8 cellular contexts compared by ENCODE assay signal in genomic region chr17:19003543-19003965, GRCh38. TPM values are rescaled to one million over a fixed set of nuclear protein-coding genes. Genes with fewer than 3 reads are reported as not detected.
DNase-seq lines count a peak whose midpoint lies in the region; ATAC-seq and TF ChIP-seq lines count a peak whose summit lies in the region.

No MANE protein-coding gene starts in this region.

- peaks cover 6% of the 10 kb centered on the region for H3K4me1 ChIP-seq in iPS DF 6.9 (ENCODE audit: control insufficient read depth, insufficient read depth, low read length)
- H3K4me1 ChIP-seq in smooth muscle cell (ENCODE audit: low read depth) = peaks cover 13% of the 10 kb centered on the region

- ATAC-seq in GM18498 (IDR thresholded peaks at IDR 0.05; ENCODE audit: unreplicated experiment) (no peak), HG03139 (IDR thresholded peaks at IDR 0.05; ENCODE audit: unreplicated experiment) (no peak), HG02588 (IDR thresholded peaks at IDR 0.05; ENCODE audit: unreplicated experiment) (no peak)

- H3F3A ChIP-seq in smooth muscle cell (ENCODE audit: low read depth) = peaks cover 4% of the 10 kb centered on the region

- H3K4me3 ChIP-seq in H7 (ENCODE audit: insufficient read depth, low read depth, low read length) (peak overlapping the region; percentile 66), iPS DF 6.9 (ENCODE audit: low read length) (peak overlapping the region; percentile 56), smooth muscle cell (peak overlapping the region; percentile 76)

- H3K36me3 Mint-ChIP-seq in activated CD4-positive, alpha-beta memory T cell treated with anti-CD3 and anti-CD28 coated beads, Interleukin-2, amount 10 ng/mL, durations not matched to agents 7 days and 5 days (ENCODE audit: low read depth) = no peaks in the 10 kb centered on the region

- H3K27ac ChIP-seq in iPS DF 6.9 (ENCODE audit: low read length) (no peak overlapping the region), smooth muscle cell (ENCODE audit: low read depth) (peak overlapping the region; percentile 85)

- peak overlapping the region; percentile 90 for H3K9ac ChIP-seq in smooth muscle cell (ENCODE audit: low read depth)

- H3K27ac Mint-ChIP-seq in activated CD4-positive, alpha-beta memory T cell treated with anti-CD3 and anti-CD28 coated beads, Interleukin-2, amount 10 ng/mL, durations not matched to agents 7 days and 5 days = peak overlapping the region; percentile 40

- in situ Hi-C loops in GM13977 (cut with MboI; ENCODE audit: low pct_unique_long_range_greater_than_20kb, low sequenced_read_pairs, unreplicated experiment) = loop anchor here (25.0 kb wide), 1 partner anchor 191 kb away; no protein-coding TSS in a partner anchor

- peaks cover 51% of the 10 kb centered on the region for H4K20me1 ChIP-seq in smooth muscle cell (ENCODE audit: low read depth)

- H3K27me3 ChIP-seq in H7 (ENCODE audit: control insufficient read depth, insufficient read depth, low read length) = no peaks in the 10 kb centered on the region
- H3K27me3 ChIP-seq in iPS DF 6.9 (ENCODE audit: control insufficient read depth, insufficient read depth, low read length) = no peaks in the 10 kb centered on the region
- H3K27me3 ChIP-seq in smooth muscle cell (ENCODE audit: low read depth) = no peaks in the 10 kb centered on the region

- no peak for TF ChIP-seq CTCF in smooth muscle cell (IDR thresholded peaks at IDR 0.05; ENCODE audit: borderline replicate concordance, insufficient read depth, poor library complexity, severe bottlenecking)
- no peak for TF ChIP-seq CTCF in GM13977 (IDR thresholded peaks at IDR 0.05; ENCODE audit: extremely low read depth, insufficient read depth, missing control alignments)

- no CpG with 5 or more reads among the region's 39 CpGs for WGBS in iPS DF 6.9 (ENCODE audit: insufficient coverage, insufficient read length)
- 23% methylated on average over 39 of the region's 39 CpGs for WGBS in smooth muscle cell (ENCODE audit: low lambda C conversion rate)

- H3K9me3 ChIP-seq in iPS DF 6.9 (ENCODE audit: control insufficient read depth, insufficient read depth, low read length) = no peaks in the 10 kb centered on the region
- H3K9me3 ChIP-seq in smooth muscle cell (replicated peaks; ENCODE audit: low read depth) = no peaks in the 10 kb centered on the region

- peak overlapping the region; percentile 81 for H3K4me3 Mint-ChIP-seq in activated CD4-positive, alpha-beta memory T cell treated with anti-CD3 and anti-CD28 coated beads, Interleukin-2, amount 10 ng/mL, durations not matched to agents 7 days and 5 days

- POLR2A ChIA-PET in activated CD4-positive, alpha-beta memory T cell treated with anti-CD3 and anti-CD28 coated beads, Interleukin-2, amount 10 ng/mL, durations not matched to agents 7 days and 5 days (lab: Charles Lee) = interaction anchor here (2.3 to 4.4 kb wide), 3 partner anchors 11 to 145 kb away, joined by 7 to 19 read pairs (median 13); no protein-coding TSS in a partner anchor

- peak; percentile 77 for DNase-seq in H7
- no peak for DNase-seq in activated CD4-positive, alpha-beta memory T cell treated with anti-CD3 and anti-CD28 coated beads, Interleukin-2, amount 10 ng/mL, durations not matched to agents 7 days and 5 days
- DNase-seq in iPS DF 6.9 (ENCODE audit: low read depth, low spot score) = no peak
- DNase-seq in smooth muscle cell (lab: John Stamatoyannopoulos, UW; ENCODE audit: unreplicated experiment) = no peak
- no peak for DNase-seq in GM13977 (ENCODE audit: low spot score)

- H3K79me2 ChIP-seq in smooth muscle cell (ENCODE audit: low read depth) = peaks cover 9% of the 10 kb centered on the region

- H3K4me2 ChIP-seq in smooth muscle cell = peak overlapping the region; percentile 99

- CTCF ChIA-PET in activated CD4-positive, alpha-beta memory T cell treated with anti-CD3 and anti-CD28 coated beads, Interleukin-2, amount 10 ng/mL, durations not matched to agents 7 days and 5 days (lab: Charles Lee) = interaction anchor here (1.2 to 3.2 kb wide), 2 partner anchors 43 to 144 kb away, joined by 3 to 15 read pairs; no protein-coding TSS in a partner anchor

- H3K4me1 Mint-ChIP-seq in activated CD4-positive, alpha-beta memory T cell treated with anti-CD3 and anti-CD28 coated beads, Interleukin-2, amount 10 ng/mL, durations not matched to agents 7 days and 5 days = peaks cover 29% of the 10 kb centered on the region

- H3K36me3 ChIP-seq in H7 (replicated peaks; ENCODE audit: control insufficient read depth, insufficient read depth, low read length) = peaks cover 15% of the 10 kb centered on the region
- H3K36me3 ChIP-seq in iPS DF 6.9 (ENCODE audit: control insufficient read depth, insufficient read depth, low read length) = peaks cover 5% of the 10 kb centered on the region; the same call in 1 of the 2 replicates
- no peaks in the 10 kb centered on the region for H3K36me3 ChIP-seq in smooth muscle cell (ENCODE audit: low read depth)

- peak overlapping the region; percentile 45 for H2AFZ ChIP-seq in smooth muscle cell (ENCODE audit: low read depth)

- peaks cover 14% of the 10 kb centered on the region for H3K27me3 Mint-ChIP-seq in activated CD4-positive, alpha-beta memory T cell treated with anti-CD3 and anti-CD28 coated beads, Interleukin-2, amount 10 ng/mL, durations not matched to agents 7 days and 5 days

- H3K9me3 Mint-ChIP-seq in activated CD4-positive, alpha-beta memory T cell treated with anti-CD3 and anti-CD28 coated beads, Interleukin-2, amount 10 ng/mL, durations not matched to agents 7 days and 5 days = no peaks in the 10 kb centered on the region

RNA-seq across cellular contexts. Expression of gene FAM83G, which starts 1.0 kb away (rescaled TPM):
- total RNA-seq in H7 (2014; rRNA removed; shearing (Covaris generic)) = 40.6 and 44.8 TPM in 2 replicates
- 1 to 10 TPM; 6.4 to 6.5 TPM for total RNA-seq in activated CD4-positive, alpha-beta memory T cell treated with anti-CD3 and anti-CD28 coated beads, Interleukin-2, amount 10 ng/mL, durations not matched to agents 7 days and 5 days
- total RNA-seq in smooth muscle cell = 10.0 and 14.2 TPM in 2 replicates
- 8.2 and 16.0 TPM in 2 replicates for polyA plus RNA-seq in smooth muscle cell

RNA-seq across cellular contexts. Expression of gene GRAP, which starts 43.2 kb away (rescaled TPM):
- total RNA-seq in H7 (2014; rRNA removed; shearing (Covaris generic)) = 0.15 and 0.66 TPM in 2 replicates
- 10 to 100 TPM; 15.4 to 16.1 TPM for total RNA-seq in activated CD4-positive, alpha-beta memory T cell treated with anti-CD3 and anti-CD28 coated beads, Interleukin-2, amount 10 ng/mL, durations not matched to agents 7 days and 5 days
- not detected in 2 replicates for total RNA-seq in smooth muscle cell
- polyA plus RNA-seq in smooth muscle cell = 0.30 TPM in 1 of 2 replicates, not detected in the other

RNA-seq across cellular contexts. Expression of gene SLC5A10, which starts 51.6 kb away (rescaled TPM):
- not detected in 2 replicates for total RNA-seq in H7 (2014; rRNA removed; shearing (Covaris generic))
- total RNA-seq in activated CD4-positive, alpha-beta memory T cell treated with anti-CD3 and anti-CD28 coated beads, Interleukin-2, amount 10 ng/mL, durations not matched to agents 7 days and 5 days = not detected
- total RNA-seq in smooth muscle cell = not detected in 2 replicates
- polyA plus RNA-seq in smooth muscle cell = not detected in 2 replicates
